In genomic region chr2:166695154-166695553, GRCh38 we compare ENCODE assay signal across 24 cellular contexts.
"Had no signal": no experiment of that assay in that cellular context is flagged by ENCODE, and none has a peak within 500 bp of the region (broad histone marks: within the 10 kb centered on the region; RNA-seq: fewer than 3 reads in every experiment).

No MANE protein-coding gene starts in this region.

- ATAC-seq: left lobe of liver; right cardiac atrium; stimulated activated memory B cell treated with anti-CD40 and anti-IgM and Interleukin-4, amounts not matched to agents 10 μg/mL and 1 μg/mL and 100 μg/mL, for 72 hours; stimulated activated naive CD8-positive, alpha-beta T cell treated with anti-CD3 and anti-CD28 coated beads, Interleukin-15, Interleukin-2, amounts not matched to agents 100 U/mL and 50 U/mL, for 24 hours had no signal

- H2AFZ ChIP-seq: parathyroid adenoma had no signal

- DNase-seq: dermis blood vessel endothelial cell; effector memory CD4-positive, alpha-beta T cell; erythroblast; esophagus squamous epithelium; foreskin melanocyte; head of caudate nucleus; natural killer cell; right cardiac atrium; sigmoid colon; spleen; stimulated activated CD4-positive, alpha-beta T cell treated with anti-CD3 and anti-CD28 coated beads, Interleukin-4, amount 100 ng/mL, for 4 hours; stimulated activated naive CD8-positive, alpha-beta T cell treated with anti-CD3 and anti-CD28 coated beads, Interleukin-15, Interleukin-2, amounts not matched to agents 100 U/mL and 50 U/mL, for 24 hours; substantia nigra; testis; tibial artery; uterus had no signal

- H3K9ac ChIP-seq: parathyroid adenoma had no signal

- H3K9me3 ChIP-seq: esophagus squamous epithelium, neutrophil, prostate gland, sigmoid colon, testis, tibial artery, uterus had no signal

- H3K4me3 ChIP-seq: coronary artery, esophagus squamous epithelium, lung, prostate gland, sigmoid colon, spleen, testis, tibial artery, uterus had no signal

- H3K36me3 ChIP-seq: esophagus squamous epithelium, neutrophil, prostate gland, sigmoid colon, spleen, tibial artery, uterus had no signal

- H3K4me1 ChIP-seq: esophagus squamous epithelium, parathyroid adenoma, prostate gland, sigmoid colon, spleen, testis, tibial artery, uterus had no signal

- H3K79me2 ChIP-seq: parathyroid adenoma had no signal

- H3K27ac ChIP-seq: coronary artery, esophagus squamous epithelium, neutrophil, parathyroid adenoma, prostate gland, sigmoid colon, spleen, testis, tibial artery, uterus had no signal

- H3K27me3 ChIP-seq: esophagus squamous epithelium, neutrophil, sigmoid colon, spleen, testis, tibial artery, uterus had no signal

- FAIRE-seq: keratinocyte had no signal
